In the genomic region with DNA sequence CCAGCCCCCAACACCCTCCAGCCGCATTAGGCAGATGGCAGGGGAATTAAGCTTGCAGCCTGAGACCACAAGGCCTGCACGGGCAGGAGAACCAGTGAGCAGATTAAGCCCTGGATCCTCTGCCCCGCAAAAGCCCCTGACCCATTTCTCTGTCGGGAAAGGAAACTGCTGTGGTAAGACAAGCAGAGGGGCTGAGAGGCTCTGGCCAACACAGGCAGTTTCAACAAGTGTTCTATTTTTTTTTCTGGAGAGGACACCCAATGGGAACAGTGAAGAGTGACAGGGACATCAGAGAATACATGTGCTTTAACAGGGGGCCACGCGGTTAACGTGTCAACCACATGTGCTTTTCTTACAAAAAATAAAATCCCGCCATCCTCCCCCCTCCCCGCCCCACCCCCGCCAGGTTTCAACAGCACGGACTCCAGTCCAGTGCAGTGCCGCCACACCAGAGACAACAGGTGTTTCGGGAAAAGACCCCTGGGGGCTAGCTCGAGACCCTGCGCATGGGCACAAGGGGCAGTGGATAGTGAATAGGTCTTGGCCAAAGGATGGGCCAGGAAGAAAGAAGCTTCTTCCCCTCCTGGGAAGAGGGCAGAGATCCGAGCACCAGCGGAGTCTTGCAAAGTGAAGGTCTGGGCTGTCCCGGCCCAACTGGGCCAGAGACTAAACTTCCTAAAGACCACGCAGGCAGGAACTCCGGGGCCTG, we compare ENCODE assay signal across 8 cellular contexts. TPM values are rescaled to one million over a fixed set of nuclear protein-coding genes. Genes with fewer than 3 reads are reported as not detected.
DNase-seq lines count a peak whose midpoint lies in the region; ATAC-seq and TF ChIP-seq lines count a peak whose summit lies in the region.

No MANE protein-coding gene starts in this region.

- H3K4me3 ChIP-seq in DND-41 (ENCODE audit: low read depth in 1 of 2, low read length in 2 of 2) (peak overlapping the region; percentile 84 to 97), NB4 (ENCODE audit: low read depth, low read length) (peak overlapping the region; percentile 86), gastroesophageal sphincter (peak overlapping the region; percentile 42 to 93), ovary (peak overlapping the region; percentile 72)

- H3K27me3 ChIP-seq in DND-41 (ENCODE audit: insufficient read depth, low read length, poor library complexity) (no peaks in the 10 kb centered on the region), gastroesophageal sphincter (no peaks in the 10 kb centered on the region), ovary (no peaks in the 10 kb centered on the region)

- TF ChIP-seq EP300 in gastroesophageal sphincter (IDR thresholded peaks at IDR 0.05): no peak
- TF ChIP-seq EP300 in ovary (IDR thresholded peaks at IDR 0.05): no peak

- H2AFZ ChIP-seq in DND-41 (ENCODE audit: low read depth, low read length): peak overlapping the region; percentile 92

- H3K36me3 ChIP-seq in DND-41 (ENCODE audit: insufficient read depth, low read length) (peaks cover 22% of the 10 kb centered on the region), gastroesophageal sphincter (no peaks in the 10 kb centered on the region), ovary (no peaks in the 10 kb centered on the region)

- peak; percentile 70 for ATAC-seq in DND-41 (ENCODE audit: insufficient read depth, low read depth)
- peak; percentile 26 for ATAC-seq in GM21723 (IDR thresholded peaks at IDR 0.05; ENCODE audit: unreplicated experiment)
- peak; percentile 28 for ATAC-seq in gastroesophageal sphincter

- peaks cover 57% of the 10 kb centered on the region for H3K4me1 ChIP-seq in DND-41 (ENCODE audit: insufficient read depth, low read length)
- H3K4me1 ChIP-seq in gastroesophageal sphincter: peaks cover 5 to 60% (median 34%) of the 10 kb centered on the region in 3 donors
- H3K4me1 ChIP-seq in ovary (ENCODE audit: insufficient read depth): peaks cover 16% of the 10 kb centered on the region

- peak overlapping the region; percentile 98 for H3K9ac ChIP-seq in DND-41 (ENCODE audit: low read depth, low read length)

- DNase-seq in DND-41: peak; percentile 88
- peak; percentile 63 for DNase-seq in NB4 (ENCODE audit: low read depth)
- peak; percentile 30 for DNase-seq in activated T-helper 1 cell treated with Interleukin-2 at 50 U/mL for 16 hours (ENCODE audit: low read depth)
- peak in 2 of 5 donors; percentile 37 to 45 for DNase-seq in ovary
- no peak for DNase-seq in cortex of kidney (lab: John Stamatoyannopoulos, UW)
- DNase-seq in DMS79 treated with DMSO at 0.1 percent for 48 hours (lab: John Stamatoyannopoulos, UW): no peak

- no peaks in the 10 kb centered on the region for H3K9me3 ChIP-seq in DND-41 (ENCODE audit: insufficient read depth, low read length, severe bottlenecking)
- H3K9me3 ChIP-seq in gastroesophageal sphincter: no peaks in the 10 kb centered on the region
- no peaks in the 10 kb centered on the region for H3K9me3 ChIP-seq in ovary

- H3K27ac ChIP-seq in DND-41 (ENCODE audit: low read length): peak overlapping the region; percentile 99
- H3K27ac ChIP-seq in gastroesophageal sphincter: peak overlapping the region; percentile 60 to 98 (median 95)
- peak overlapping the region; percentile 56 to 93 for H3K27ac ChIP-seq in ovary

- H3K79me2 ChIP-seq in DND-41 (ENCODE audit: insufficient read depth, low read length): peaks cover 67% of the 10 kb centered on the region

- TF ChIP-seq CTCF in DND-41 (IDR thresholded peaks at IDR 0.05; ENCODE audit: borderline replicate concordance, extremely low read depth, low read length, poor library complexity, severe bottlenecking) (no peak), NB4 (IDR thresholded peaks at IDR 0.05; ENCODE audit: low read depth, low read length) (no peak), gastroesophageal sphincter (IDR thresholded peaks at IDR 0.05) (no peak), ovary (IDR thresholded peaks at IDR 0.05) (no peak)

- intact Hi-C loops in ovary (cut with DNase I): no loop called here

- no peak for TF ChIP-seq POLR2A in NB4 (IDR thresholded peaks at IDR 0.05; ENCODE audit: extremely low read depth, insufficient read length)
- TF ChIP-seq POLR2A in gastroesophageal sphincter (IDR thresholded peaks at IDR 0.05): no peak
- TF ChIP-seq POLR2A in ovary (IDR thresholded peaks at IDR 0.05): no peak

- H4K20me1 ChIP-seq in DND-41 (ENCODE audit: insufficient read depth, low read length): peaks cover 3% of the 10 kb centered on the region; the same call in 1 of the 2 replicates

- 0 to 1% methylated on average over 4 to 12 of the region's 20 CpGs for WGBS in gastroesophageal sphincter (ENCODE audit: low coverage in 1 of 2), 2 donors
- 1 to 6% (median 2%) methylated on average over 20 of the region's 20 CpGs for WGBS in ovary, 3 donors

- H3K4me2 ChIP-seq in DND-41 (ENCODE audit: insufficient read depth, low read length): peak overlapping the region; percentile 92

RNA-seq across cellular contexts. Expression of a gene that starts 0.8 kb away (rescaled TPM):
- 100 to 1,000 TPM in 2 of 4 donors, 10 to 100 TPM in 2; 66.8 to 144 (median 97.3) TPM for total RNA-seq in gastroesophageal sphincter
- 10 to 100 TPM; 30.2 to 81.0 (median 52.8) TPM for total RNA-seq in ovary
- polyA plus RNA-seq in ovary: 10 to 100 TPM; 32.0 to 61.0 TPM

RNA-seq across cellular contexts. Expression of a gene that starts 32.5 kb away (rescaled TPM):
- total RNA-seq in gastroesophageal sphincter: under 1 TPM in 3 of 4 donors, not detected in 1; under 0.01 to 0.07 (median 0.04) TPM
- total RNA-seq in ovary: under 1 TPM in 5 of 7 donors, not detected in 2; under 0.01 to 0.18 (median 0.05) TPM
- polyA plus RNA-seq in ovary: 1 to 10 TPM in 1 of 2 donors, under 1 TPM in 1; 0.04 to 1.2 TPM

RNA-seq across cellular contexts. Expression of a gene that starts 51.6 kb away (rescaled TPM):
- total RNA-seq in gastroesophageal sphincter (1 to 10 TPM in 1 of 4 donors, under 1 TPM in 2, not detected in 1; 0.54 to 3.5 (median 0.87) TPM), ovary (1 to 10 TPM in 1 of 7 donors, under 1 TPM in 6; 0.20 to 2.3 (median 0.55) TPM)
- 1 to 10 TPM in 1 of 2 donors, under 1 TPM in 1; 0.41 to 3.5 TPM for polyA plus RNA-seq in ovary

Comparison
In these comparisons a context has a peak if more than half of its experiments do, and no peak if none do; other contexts are left out.
1. DNase-seq: peak in DND-41 (single experiment), NB4 (single experiment) and activated T-helper 1 cell treated with Interleukin-2 at 50 U/mL for 16 hours (single experiment); none in cortex of kidney (single experiment) and DMS79 treated with DMSO at 0.1 percent for 48 hours (single experiment).
2. Peak in every context shown above with its lines, with median percentiles within 50 percentile points of each other: ATAC-seq, H3K27ac ChIP-seq and H3K4me3 ChIP-seq.